In genomic region chr11:92886243-92886905, GRCh38 we compare ENCODE assay signal across 10 cellular contexts.
A peak's percentile ranks its signal among the peaks of the same experiment; 100 is the strongest.
DNase-seq lines count a peak whose midpoint lies in the region; ATAC-seq and TF ChIP-seq lines count a peak whose summit lies in the region.
"Had no signal": no experiment of that assay in that cellular context is flagged by ENCODE, and none has a peak within 500 bp of the region (broad histone marks: within the 10 kb centered on the region; RNA-seq: fewer than 3 reads in every experiment).

No MANE protein-coding gene starts in this region.

- H3K36me3 ChIP-seq in Karpas-422 (ENCODE audit: insufficient read depth, low read length), result no peaks in the 10 kb centered on the region
- H3K36me3 ChIP-seq in PC-3 (ENCODE audit: low read depth, low read length), result no peaks in the 10 kb centered on the region
- H3K36me3 ChIP-seq in mesendoderm (ENCODE audit: control insufficient read depth, insufficient read depth, low read length), result no peaks in the 10 kb centered on the region
- H3K36me3 ChIP-seq: BLaER1 treated with 17β-estradiol and CSF1 and Interleukin-3, amounts not matched to agents 10 nM and 100 nM had no signal

- no peak overlapping the region for H3K4ac ChIP-seq in mesendoderm (ENCODE audit: low read depth, low read length)

- H3K9me3 ChIP-seq in Karpas-422 (ENCODE audit: low read length) (no peaks in the 10 kb centered on the region), PC-3 (ENCODE audit: low read length) (no peaks in the 10 kb centered on the region)

- H3K79me1 ChIP-seq in mesendoderm (ENCODE audit: low read length), result no peaks in the 10 kb centered on the region

- H2BK120ac ChIP-seq in mesendoderm (ENCODE audit: low read depth, low read length), result no peak overlapping the region

- intact Hi-C loops in PC-3 (cut with micrococcal nuclease), result no loop called here

- H3K4me1 ChIP-seq in Karpas-422 (ENCODE audit: low read length) (no peaks in the 10 kb centered on the region), PC-3 (ENCODE audit: insufficient read depth, low read length) (no peaks in the 10 kb centered on the region), mesendoderm (ENCODE audit: control insufficient read depth, low read depth, low read length) (no peaks in the 10 kb centered on the region)
- H3K4me1 ChIP-seq: BLaER1 treated with 17β-estradiol and CSF1 and Interleukin-3, amounts not matched to agents 10 nM and 100 nM had no signal

- H3K9me2 ChIP-seq in Karpas-422 (replicated peaks; ENCODE audit: insufficient read depth, low read length) (no peaks in the 10 kb centered on the region), PC-3 (replicated peaks; ENCODE audit: low read length) (no peaks in the 10 kb centered on the region)

- CTCF ChIA-PET in PC-3 (lab: Charles Lee), result interaction anchor here (0.6 kb wide), 1 partner anchor 528 kb away, joined by 3 read pairs; no protein-coding TSS in a partner anchor

- H2AK5ac ChIP-seq in mesendoderm (ENCODE audit: low read length), result no peak overlapping the region

- no peak overlapping the region for H2BK15ac ChIP-seq in mesendoderm (replicated peaks; ENCODE audit: low read depth)

- no TSS peak for BruUV-seq in PC-3 (replicated peaks; lab: Mats Ljungman, UMichigan)

- H3K18ac ChIP-seq in mesendoderm (ENCODE audit: low read length), result no peak overlapping the region

- DNase-seq in NOMO-1 treated with DMSO at 0.1 percent for 48 hours (lab: John Stamatoyannopoulos, UW; ENCODE audit: unreplicated experiment) (peak; percentile 8), NOMO-1 treated with dmso at 0.1 percent for 144 hours (lab: John Stamatoyannopoulos, UW; ENCODE audit: unreplicated experiment) (no peak), Karpas-422 (peak; percentile 94), PC-3 (peak; percentile 86), ecto neural progenitor cell (ENCODE audit: low spot score) (peak; percentile 60), mesendoderm (peak; percentile 75), OCI-M2 (lab: John Stamatoyannopoulos, UW; ENCODE audit: unreplicated experiment) (no peak)
- DNase-seq: activated naive CD8-positive, alpha-beta T cell treated with anti-CD3 and anti-CD28 coated beads, Interleukin-2, amount 10 ng/mL, durations not matched to agents 7 days and 5 days had no signal

- H3K4me2 ChIP-seq in Karpas-422 (ENCODE audit: low read depth, low read length, poor library complexity, severe bottlenecking) (no peak overlapping the region), PC-3 (ENCODE audit: low read length) (no peak overlapping the region), mesendoderm (ENCODE audit: low read length) (no peak overlapping the region)
- H3K4me2 ChIP-seq: BLaER1 treated with 17β-estradiol and CSF1 and Interleukin-3, amounts not matched to agents 10 nM and 100 nM had no signal

- ATAC-seq in GM21526 (IDR thresholded peaks at IDR 0.05; ENCODE audit: low FRiP score, unreplicated experiment) (peak; percentile 75), PC-3 (peak; percentile 73)

- H4K20me1 ChIP-seq in Karpas-422 (ENCODE audit: insufficient read depth, low read depth, low read length) (no peaks in the 10 kb centered on the region), PC-3 (ENCODE audit: low read length) (no peaks in the 10 kb centered on the region)
- H4K20me1 ChIP-seq: BLaER1 treated with 17β-estradiol and CSF1 and Interleukin-3, amounts not matched to agents 10 nM and 100 nM had no signal

- H3F3A ChIP-seq in PC-3 (ENCODE audit: low read length, unreplicated experiment), result no peaks in the 10 kb centered on the region

- H3K9ac ChIP-seq in Karpas-422 (ENCODE audit: low read length), result no peak overlapping the region
- H3K9ac ChIP-seq in PC-3 (ENCODE audit: low read length), result no peak overlapping the region
- H3K9ac ChIP-seq in mesendoderm (ENCODE audit: low read length), result no peak overlapping the region
- H3K9ac ChIP-seq: BLaER1 treated with 17β-estradiol and CSF1 and Interleukin-3, amounts not matched to agents 10 nM and 100 nM had no signal

- H3K56ac ChIP-seq in mesendoderm (ENCODE audit: low read length), result no peak overlapping the region

- H3K23ac ChIP-seq in mesendoderm (ENCODE audit: low read length), result no peak overlapping the region

- H3K27me3 ChIP-seq in Karpas-422 (ENCODE audit: low read length) (no peaks in the 10 kb centered on the region), PC-3 (ENCODE audit: low read length) (no peaks in the 10 kb centered on the region), mesendoderm (ENCODE audit: insufficient read depth, low read length, poor library complexity) (no peaks in the 10 kb centered on the region)
- H3K27me3 ChIP-seq: BLaER1 treated with 17β-estradiol and CSF1 and Interleukin-3, amounts not matched to agents 10 nM and 100 nM had no signal

- H3K27ac ChIP-seq in Karpas-422 (ENCODE audit: low read length) (no peak overlapping the region), PC-3 (ENCODE audit: low read length) (no peak overlapping the region), mesendoderm (ENCODE audit: low read depth, low read length) (no peak overlapping the region)
- H3K27ac ChIP-seq: BLaER1 treated with 17β-estradiol and CSF1 and Interleukin-3, amounts not matched to agents 10 nM and 100 nM had no signal

- no peak overlapping the region for H2BK5ac ChIP-seq in mesendoderm (ENCODE audit: low read length)

- no peaks in the 10 kb centered on the region for H3K79me2 ChIP-seq in Karpas-422 (ENCODE audit: low read length)
- H3K79me2 ChIP-seq in PC-3 (ENCODE audit: low read length), result no peaks in the 10 kb centered on the region
- no peaks in the 10 kb centered on the region for H3K79me2 ChIP-seq in mesendoderm (ENCODE audit: control insufficient read depth, insufficient read depth, low read length)

- H3K4me3 ChIP-seq in Karpas-422 (ENCODE audit: low read length) (no peak overlapping the region), PC-3 (ENCODE audit: low read length) (no peak overlapping the region), mesendoderm (ENCODE audit: low read length) (no peak overlapping the region)
- H3K4me3 ChIP-seq: BLaER1 treated with 17β-estradiol and CSF1 and Interleukin-3, amounts not matched to agents 10 nM and 100 nM had no signal

- H2AFZ ChIP-seq in Karpas-422 (ENCODE audit: low read length) (no peak overlapping the region), PC-3 (ENCODE audit: low read length) (no peak overlapping the region)

- H4K8ac ChIP-seq in mesendoderm (ENCODE audit: low read depth, low read length), result no peak overlapping the region

- no CpG with 5 or more reads among the region's 4 CpGs for WGBS in mesendoderm (ENCODE audit: extremely low coverage, insufficient coverage, low lambda C conversion rate)

- no peak overlapping the region for H4K5ac ChIP-seq in mesendoderm (ENCODE audit: low read length)

- TF ChIP-seq CTCF in PC-3 (conservative IDR thresholded peaks at IDR 0.05; ENCODE audit: low read depth, low read length), result peak; percentile 89

- POLR2A ChIA-PET in PC-3 (lab: Charles Lee; ENCODE audit: unreplicated experiment), result no interaction called here

Comparison
In these comparisons a context has a peak if more than half of its experiments do, and no peak if none do; other contexts are left out.
1. DNase-seq: peak in NOMO-1 treated with DMSO at 0.1 percent for 48 hours (single experiment), Karpas-422 (single experiment), PC-3 (single experiment), ecto neural progenitor cell (single experiment) and mesendoderm (single experiment); none in NOMO-1 treated with dmso at 0.1 percent for 144 hours (single experiment) and OCI-M2 (single experiment).